ENCODE assay signal across 8 cellular contexts in the genomic region with DNA sequence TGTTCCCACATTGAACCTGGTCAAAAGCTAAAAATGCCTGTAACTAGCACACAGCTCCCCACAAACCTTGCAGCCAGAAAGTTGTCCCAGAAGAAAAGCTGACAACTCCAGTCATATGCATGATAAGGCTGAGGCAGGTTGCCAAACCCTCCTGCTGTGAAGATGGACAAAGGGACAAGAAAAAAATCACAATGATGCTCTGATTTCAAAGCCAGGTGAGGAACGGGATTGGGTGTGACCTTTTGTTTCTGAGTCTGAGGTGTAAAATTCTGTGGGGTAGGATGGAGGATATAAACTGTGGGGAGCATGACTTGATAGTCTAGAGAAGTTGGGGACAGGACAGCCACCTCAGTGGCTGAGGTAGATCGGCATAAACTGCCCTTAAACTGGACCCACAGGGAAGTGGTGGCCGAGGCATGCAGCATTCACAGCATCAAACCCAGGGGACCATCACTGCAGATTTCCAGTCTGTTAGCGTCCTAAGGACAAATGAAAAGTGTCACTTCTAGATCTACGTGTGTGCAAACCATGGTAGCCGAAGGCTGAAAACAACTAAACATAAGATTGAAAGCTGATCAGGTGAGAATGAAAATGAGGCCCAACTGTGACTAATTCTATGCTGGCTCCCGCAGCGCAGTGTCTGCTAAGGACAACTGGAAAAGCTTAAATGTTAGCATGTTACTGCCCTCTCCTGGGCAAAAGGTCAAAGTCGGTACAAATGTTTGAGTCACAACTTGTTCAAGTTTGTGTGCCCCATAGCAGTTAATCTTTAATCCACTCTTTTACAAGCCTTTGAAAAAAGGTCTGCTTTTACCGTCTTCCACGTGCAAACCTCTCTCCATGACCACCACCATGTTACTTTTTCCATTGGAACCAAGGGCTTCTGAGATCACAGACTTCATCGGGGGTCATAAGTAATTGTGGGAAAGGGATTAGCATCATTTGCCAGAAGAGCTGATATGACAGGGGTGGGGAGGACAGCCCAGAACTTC. TPM values are rescaled to one million over a fixed set of nuclear protein-coding genes. Genes with fewer than 3 reads are reported as not detected.
DNase-seq lines count a peak whose midpoint lies in the region; ATAC-seq and TF ChIP-seq lines count a peak whose summit lies in the region.

No MANE protein-coding gene starts in this region.

- no peaks in the 10 kb centered on the region for H3K36me3 ChIP-seq in A673 (ENCODE audit: insufficient read depth, low read length, poor library complexity, severe bottlenecking)

- POLR2A ChIA-PET in A673 (lab: Charles Lee; ENCODE audit: low non-redundant PET), result no interaction called here

- peak; percentile 35 for DNase-seq in A673 (ENCODE audit: low spot score)
- peak; percentile 37 for DNase-seq in NCI-H226
- DNase-seq in cerebellum (ENCODE audit: low spot score), result peak; percentile 13
- DNase-seq in medulla oblongata (ENCODE audit: extremely low spot score), result peak; percentile 75
- DNase-seq in NCI-H1436 (lab: John Stamatoyannopoulos, UW), result no peak

- H3K9me3 ChIP-seq in A673 (ENCODE audit: low read depth, low read length, poor library complexity, severe bottlenecking), result peaks cover 4% of the 10 kb centered on the region

- intact Hi-C loops in A673 (cut with micrococcal nuclease; ENCODE audit: unreplicated experiment), result no loop called here

- H3K27ac ChIP-seq in A673 (ENCODE audit: low read depth, low read length, poor library complexity, severe bottlenecking), result no peak overlapping the region

- TF ChIP-seq CTCF in A673 (conservative IDR thresholded peaks at IDR 0.05; ENCODE audit: low read depth, low read length) (peak; percentile 30; the same call in 1 of the 2 replicates), GM12872 (IDR thresholded peaks at IDR 0.05; ENCODE audit: insufficient read depth, low read depth, low read length) (peak; percentile 47)

- H3K4me3 ChIP-seq in A673 (ENCODE audit: low read depth, low read length, poor library complexity, severe bottlenecking), result no peak overlapping the region

- ATAC-seq in HG03095 (IDR thresholded peaks at IDR 0.05; ENCODE audit: unreplicated experiment) (peak; percentile 68), GM19023 (IDR thresholded peaks at IDR 0.05; ENCODE audit: unreplicated experiment) (no peak)

- peaks cover 68% of the 10 kb centered on the region for H3K27me3 ChIP-seq in A673 (replicated peaks; ENCODE audit: insufficient read depth, low read depth, low read length, poor library complexity)

- no TSS peak for BruUV-seq in A673 (replicated peaks; lab: Mats Ljungman, UMichigan)

- no peaks in the 10 kb centered on the region for H3K4me1 ChIP-seq in A673 (ENCODE audit: insufficient read depth, low read length, poor library complexity, severe bottlenecking)

- CTCF ChIA-PET in A673 (lab: Charles Lee), result no interaction called here

RNA-seq across cellular contexts. Expression of a gene that starts 39.8 kb away (rescaled TPM):
- total RNA-seq in A673 (2021) (not detected in 2 replicates), cerebellum (44.9 TPM)

Comparison
In these comparisons a context has a peak if more than half of its experiments do, and no peak if none do; other contexts are left out.
1. RNA of a gene that starts 39.8 kb away (total RNA-seq): 44.9 TPM in cerebellum (single experiment); not detected in A673; every median in the first group is over 10 times any median in the second.